ENCODE assay signal across 8 cellular contexts in genomic region chr1:65069186-65069585, GRCh38.
A peak's percentile ranks its signal among the peaks of the same experiment; 100 is the strongest.
DNase-seq lines count a peak whose midpoint lies in the region; ATAC-seq lines count a peak whose summit lies in the region.

No MANE protein-coding gene starts in this region.

- H3K9me3 Mint-ChIP-seq in activated naive CD4-positive, alpha-beta T cell treated with anti-CD3 and anti-CD28 coated beads for 36 hours, result no peaks in the 10 kb centered on the region
- H3K9me3 Mint-ChIP-seq in memory B cell, result no peaks in the 10 kb centered on the region

- H3K27ac ChIP-seq in subcutaneous abdominal adipose tissue (ENCODE audit: low read depth, low read length), result peak overlapping the region; percentile 99

- H3K27me3 ChIP-seq in subcutaneous abdominal adipose tissue (ENCODE audit: control insufficient read depth in 5 of 5, insufficient read depth in 4 of 5, low read length in 5 of 5), result no peaks in the 10 kb centered on the region

- CTCF ChIA-PET in activated naive CD4-positive, alpha-beta T cell treated with anti-CD3 and anti-CD28 coated beads for 36 hours (lab: Charles Lee), result no interaction called here

- ATAC-seq in memory B cell (ENCODE audit: low read depth) (no peak), GM18861 (IDR thresholded peaks at IDR 0.05; ENCODE audit: unreplicated experiment) (no peak)

- H3K4me3 ChIP-seq in subcutaneous abdominal adipose tissue (ENCODE audit: low read depth in 1 of 5, low read length in 5 of 5), result peak overlapping the region; percentile 92 to 99 (median 95)

- H3K4me1 ChIP-seq in subcutaneous abdominal adipose tissue (ENCODE audit: control insufficient read depth in 5 of 5, insufficient read depth in 5 of 5, low read length in 5 of 5), result peaks cover 0 to 33% (median 26%) of the 10 kb centered on the region in 5 donors

- peak overlapping the region; percentile 87 for H3K4me3 Mint-ChIP-seq in activated naive CD4-positive, alpha-beta T cell treated with anti-CD3 and anti-CD28 coated beads for 36 hours
- H3K4me3 Mint-ChIP-seq in memory B cell, result peak overlapping the region; percentile 88

- no peaks in the 10 kb centered on the region for H3K9me3 ChIP-seq in subcutaneous abdominal adipose tissue (ENCODE audit: control insufficient read depth in 5 of 5, low read length in 5 of 5)

- intact Hi-C loops in activated naive CD4-positive, alpha-beta T cell treated with anti-CD3 and anti-CD28 coated beads for 36 hours (cut with micrococcal nuclease), result loop anchor here (5.0 to 10.0 kb wide), 9 partner anchors 562 to 1866 kb away; partner anchors contain the start of gene CACHD1
- intact Hi-C loops in posterior vena cava (cut with DNase I) (loop anchor here (10.0 kb wide), 2 partner anchors 76 to 136 kb away; partner anchors contain the start of gene AK4 (in 1 of the 2)), head of caudate nucleus (cut with DNase I) (loop anchor here (10.0 kb wide), 1 partner anchor 104 kb away; the partner anchor contains the start of gene JAK1)

- H3K4me1 Mint-ChIP-seq in activated naive CD4-positive, alpha-beta T cell treated with anti-CD3 and anti-CD28 coated beads for 36 hours (ENCODE audit: low read depth), result peaks cover 44% of the 10 kb centered on the region
- peaks cover 27% of the 10 kb centered on the region for H3K4me1 Mint-ChIP-seq in memory B cell

- peak; percentile 40 for DNase-seq in NOMO-1 treated with DMSO at 0.1 percent for 48 hours (lab: John Stamatoyannopoulos, UW; ENCODE audit: unreplicated experiment)
- DNase-seq in activated naive CD4-positive, alpha-beta T cell treated with anti-CD3 and anti-CD28 coated beads for 36 hours, result peak; percentile 78
- no peak for DNase-seq in memory B cell (ENCODE audit: low spot score in 2 of 2)
- no peak for DNase-seq in posterior vena cava (ENCODE audit: low spot score)
- no peak for DNase-seq in NCI-H524 treated with DMSO at 0.1 percent for 48 hours (lab: John Stamatoyannopoulos, UW)
- no peak for DNase-seq in head of caudate nucleus

- H3K36me3 Mint-ChIP-seq in activated naive CD4-positive, alpha-beta T cell treated with anti-CD3 and anti-CD28 coated beads for 36 hours (ENCODE audit: low read depth), result no peaks in the 10 kb centered on the region
- peaks cover 2% of the 10 kb centered on the region for H3K36me3 Mint-ChIP-seq in memory B cell

- H3K27me3 Mint-ChIP-seq in activated naive CD4-positive, alpha-beta T cell treated with anti-CD3 and anti-CD28 coated beads for 36 hours (ENCODE audit: low read depth), result no peaks in the 10 kb centered on the region
- no peaks in the 10 kb centered on the region for H3K27me3 Mint-ChIP-seq in memory B cell

- H3K27ac Mint-ChIP-seq in activated naive CD4-positive, alpha-beta T cell treated with anti-CD3 and anti-CD28 coated beads for 36 hours, result peak overlapping the region; percentile 95
- peak overlapping the region; percentile 99 for H3K27ac Mint-ChIP-seq in memory B cell

- H3K36me3 ChIP-seq in subcutaneous abdominal adipose tissue (ENCODE audit: control insufficient read depth in 5 of 5, insufficient read depth in 5 of 5, low read length in 5 of 5), result no peaks in the 10 kb centered on the region

- H3K9ac ChIP-seq in subcutaneous abdominal adipose tissue (ENCODE audit: low read length in 5 of 5), result peak overlapping the region in 4 of 5 donors; percentile 90 to 95 (median 94)

Comparison
In these comparisons a context has a peak if more than half of its experiments do, and no peak if none do; other contexts are left out.
1. DNase-seq: peak in NOMO-1 treated with DMSO at 0.1 percent for 48 hours (single experiment) and activated naive CD4-positive, alpha-beta T cell treated with anti-CD3 and anti-CD28 coated beads for 36 hours (single experiment); none in memory B cell (0 of 2), posterior vena cava (single experiment), NCI-H524 treated with DMSO at 0.1 percent for 48 hours (single experiment) and head of caudate nucleus (0 of 42).